ENCODE assay signal across 17 cellular contexts in genomic region chr1:208080396-208081276, GRCh38.
DNase-seq lines count a peak whose midpoint lies in the region; ATAC-seq and TF ChIP-seq lines count a peak whose summit lies in the region.
"Had no signal": no experiment of that assay in that cellular context is flagged by ENCODE, and none has a peak within 500 bp of the region (broad histone marks: within the 10 kb centered on the region; RNA-seq: fewer than 3 reads in every experiment).

No MANE protein-coding gene starts in this region.

- no peaks in the 10 kb centered on the region for H3K9me3 ChIP-seq in adrenal gland (replicated peaks in 1 of 3)
- H3K9me3 ChIP-seq: MG63 had no signal

- peak; percentile 40 for DNase-seq in natural killer cell treated with Interleukin-12 subunit alpha and Interleukin-12 subunit beta and Interleukin-15 and Interleukin-18, amount 100 ng/mL, for 72 hours (ENCODE audit: low spot score)
- no peak for DNase-seq in natural killer cell
- DNase-seq in occipital lobe (lab: John Stamatoyannopoulos, UW), result peak; percentile 59
- DNase-seq in adrenal gland, result no peak
- DNase-seq: CD4-positive, CD25-positive, alpha-beta regulatory T cell; DMS79 treated with DMSO at 0.1 percent for 48 hours; GM23248; H9; HFFc6; MG63; NCI-H1694 treated with DMSO at 0.1 percent for 48 hours; NK-92 treated with Interleukin-12 subunit alpha and Interleukin-12 subunit beta, amount 100 ng/mL, for 24 hours had no signal

- intact Hi-C loops in natural killer cell (cut with micrococcal nuclease), result no loop called here
- intact Hi-C loops in adrenal gland (cut with DNase I), result no loop called here

- H3K9me3 Mint-ChIP-seq in natural killer cell treated with Interleukin-12 subunit alpha and Interleukin-12 subunit beta and Interleukin-15 and Interleukin-18, amount 100 ng/mL, for 72 hours, result no peaks in the 10 kb centered on the region
- no peaks in the 10 kb centered on the region for H3K9me3 Mint-ChIP-seq in natural killer cell
- H3K9me3 Mint-ChIP-seq in brain, result peaks cover 0 to 4% (median 0%) of the 10 kb centered on the region in 5 experiments
- no peaks in the 10 kb centered on the region for H3K9me3 Mint-ChIP-seq in activated T-helper 17 cell treated with anti-CD3 and anti-CD28 coated beads, Interleukin-2, amount 50 U/mL, for 72 hours
- H3K9me3 Mint-ChIP-seq: H9, HFFc6 had no signal

- no peak overlapping the region for H3K4me3 Mint-ChIP-seq in natural killer cell treated with Interleukin-12 subunit alpha and Interleukin-12 subunit beta and Interleukin-15 and Interleukin-18, amount 100 ng/mL, for 72 hours
- H3K4me3 Mint-ChIP-seq in natural killer cell, result no peak overlapping the region
- H3K4me3 Mint-ChIP-seq in brain, result no peak overlapping the region
- no peak overlapping the region for H3K4me3 Mint-ChIP-seq in activated T-helper 17 cell treated with anti-CD3 and anti-CD28 coated beads, Interleukin-2, amount 50 U/mL, for 72 hours
- H3K4me3 Mint-ChIP-seq: CD4-positive, CD25-positive, alpha-beta regulatory T cell; H9; HFFc6 had no signal

- no peak overlapping the region for H3K4me3 ChIP-seq in adrenal gland
- H3K4me3 ChIP-seq: GM23248, K562, MG63 had no signal

- no peak for TF ChIP-seq POLR2A in adrenal gland (IDR thresholded peaks at IDR 0.05)

- TF ChIP-seq CTCF in natural killer cell (IDR thresholded peaks at IDR 0.05) (no peak), brain (conservative IDR thresholded peaks at IDR 0.05) (no peak), adrenal gland (IDR thresholded peaks at IDR 0.05) (no peak)

- H3K4me1 Mint-ChIP-seq in natural killer cell treated with Interleukin-12 subunit alpha and Interleukin-12 subunit beta and Interleukin-15 and Interleukin-18, amount 100 ng/mL, for 72 hours (ENCODE audit: low read depth in 2 of 2), result peaks cover 1% of the 10 kb centered on the region in 2 donors
- H3K4me1 Mint-ChIP-seq in natural killer cell, result peaks cover 0 to 1% of the 10 kb centered on the region in 2 donors
- H3K4me1 Mint-ChIP-seq in brain, result peaks cover 93% of the 10 kb centered on the region
- H3K4me1 Mint-ChIP-seq in activated T-helper 17 cell treated with anti-CD3 and anti-CD28 coated beads, Interleukin-2, amount 50 U/mL, for 72 hours, result peaks cover 1% of the 10 kb centered on the region

- no peaks in the 10 kb centered on the region for H3K27me3 ChIP-seq in adrenal gland
- H3K27me3 ChIP-seq: MG63 had no signal

- H3K27me3 Mint-ChIP-seq in natural killer cell treated with Interleukin-12 subunit alpha and Interleukin-12 subunit beta and Interleukin-15 and Interleukin-18, amount 100 ng/mL, for 72 hours, result peaks cover 0 to 6% of the 10 kb centered on the region in 2 donors
- H3K27me3 Mint-ChIP-seq in natural killer cell (ENCODE audit: low read depth in 2 of 2) (no peaks in the 10 kb centered on the region), brain (no peaks in the 10 kb centered on the region)
- no peaks in the 10 kb centered on the region for H3K27me3 Mint-ChIP-seq in activated T-helper 17 cell treated with anti-CD3 and anti-CD28 coated beads, Interleukin-2, amount 50 U/mL, for 72 hours
- H3K27me3 Mint-ChIP-seq: CD4-positive, CD25-positive, alpha-beta regulatory T cell had no signal

- ATAC-seq in natural killer cell treated with Interleukin-12 subunit alpha and Interleukin-12 subunit beta and Interleukin-15 and Interleukin-18, amount 100 ng/mL, for 72 hours, result no peak
- ATAC-seq in natural killer cell, result no peak
- ATAC-seq in activated T-helper 17 cell treated with anti-CD3 and anti-CD28 coated beads, Interleukin-2, amount 50 U/mL, for 72 hours (replicated peaks), result no peak
- no peak for ATAC-seq in HG03354 (IDR thresholded peaks at IDR 0.05; ENCODE audit: poor library complexity, severe bottlenecking, unreplicated experiment)
- ATAC-seq: K562 had no signal

- peaks cover 0 to 11% of the 10 kb centered on the region in 2 donors for H3K4me1 ChIP-seq in adrenal gland (replicated peaks in 1 of 2)

- H3K27ac Mint-ChIP-seq in natural killer cell treated with Interleukin-12 subunit alpha and Interleukin-12 subunit beta and Interleukin-15 and Interleukin-18, amount 100 ng/mL, for 72 hours, result no peak overlapping the region
- H3K27ac Mint-ChIP-seq in natural killer cell (no peak overlapping the region), brain (peak overlapping the region in 4 of 5 experiments; percentile 28 to 65 (median 58))
- H3K27ac Mint-ChIP-seq in activated T-helper 17 cell treated with anti-CD3 and anti-CD28 coated beads, Interleukin-2, amount 50 U/mL, for 72 hours, result no peak overlapping the region
- H3K27ac Mint-ChIP-seq: CD4-positive, CD25-positive, alpha-beta regulatory T cell; H9; HFFc6 had no signal

- 88 to 95% (median 88%) methylated on average over 11 of the region's 11 CpGs for WGBS in adrenal gland, 4 donors

- H3K27ac ChIP-seq in adrenal gland, result no peak overlapping the region
- H3K27ac ChIP-seq: GM23248, RWPE1 had no signal

- H3K36me3 ChIP-seq in adrenal gland (replicated peaks in 1 of 2), result no peaks in the 10 kb centered on the region
- H3K36me3 ChIP-seq: MG63 had no signal

- no peaks in the 10 kb centered on the region for H3K36me3 Mint-ChIP-seq in natural killer cell treated with Interleukin-12 subunit alpha and Interleukin-12 subunit beta and Interleukin-15 and Interleukin-18, amount 100 ng/mL, for 72 hours
- H3K36me3 Mint-ChIP-seq in natural killer cell (no peaks in the 10 kb centered on the region), brain (peaks cover 41% of the 10 kb centered on the region)
- H3K36me3 Mint-ChIP-seq in activated T-helper 17 cell treated with anti-CD3 and anti-CD28 coated beads, Interleukin-2, amount 50 U/mL, for 72 hours (ENCODE audit: low read depth), result no peaks in the 10 kb centered on the region
- H3K36me3 Mint-ChIP-seq: CD4-positive, CD25-positive, alpha-beta regulatory T cell had no signal

Comparison
In these comparisons a context has a peak if more than half of its experiments do, and no peak if none do; other contexts are left out.
1. DNase-seq: peak in natural killer cell treated with Interleukin-12 subunit alpha and Interleukin-12 subunit beta and Interleukin-15 and Interleukin-18, amount 100 ng/mL, for 72 hours (single experiment) and occipital lobe (single experiment); none in natural killer cell (single experiment) and adrenal gland (0 of 7).
2. H3K27ac Mint-ChIP-seq: peak in brain (4 of 5); none in natural killer cell treated with Interleukin-12 subunit alpha and Interleukin-12 subunit beta and Interleukin-15 and Interleukin-18, amount 100 ng/mL, for 72 hours (0 of 2), natural killer cell (0 of 2) and activated T-helper 17 cell treated with anti-CD3 and anti-CD28 coated beads, Interleukin-2, amount 50 U/mL, for 72 hours (single experiment).